26 cellular contexts compared by ENCODE assay signal in genomic region chr16:24418729-24419128, GRCh38.
"Had no signal": no experiment of that assay in that cellular context is flagged by ENCODE, and none has a peak within 500 bp of the region (broad histone marks: within the 10 kb centered on the region; RNA-seq: fewer than 3 reads in every experiment).

No MANE protein-coding gene starts in this region.

- H3K4me1 ChIP-seq: ascending aorta, SJSA1 had no signal

- ATAC-seq: activated CD8-positive, alpha-beta T cell treated with anti-CD3 and anti-CD28 coated beads for 36 hours; Panc1; SK-N-SH treated with all-trans-retinoic acid at 6 μM for 48 hours had no signal

- H3K27ac ChIP-seq: ascending aorta, cardiac muscle cell, SJSA1 had no signal

- H3K4me3 ChIP-seq: ascending aorta, cardiac muscle cell, SJSA1 had no signal

- H3K36me3 ChIP-seq: ascending aorta, cardiac muscle cell, SJSA1 had no signal

- DNase-seq: activated CD4-positive, alpha-beta T cell treated with anti-CD3 and anti-CD28 coated beads, Interleukin-2, amount 10 ng/mL, durations not matched to agents 24 days and 14 days; activated CD4-positive, alpha-beta T cell treated with anti-CD3 and anti-CD28 coated beads, Interleukin-2, amount 50 U/mL, for 4 hours; activated CD8-positive, alpha-beta T cell treated with anti-CD3 and anti-CD28 coated beads for 36 hours; activated gamma-delta T cell; activated naive CD4-positive, alpha-beta T cell treated with Interleukin-2 at 50 U/mL for 16 hours; activated naive CD8-positive, alpha-beta T cell treated with anti-CD3 and anti-CD28 coated beads, Interleukin-2, amount 10 ng/mL, durations not matched to agents 7 days and 5 days; activated T-cell treated with anti-CD3 and anti-CD28 coated beads, Interleukin-2, amount 50 U/mL, for 1 hour; amygdala; NCI-H1048; NCI-H1105 treated with DMSO at 0.1 percent for 48 hours; NCI-H1436; NCI-H1694 treated with DMSO at 0.1 percent for 48 hours; NCI-H2029; NCI-H345; NCI-H524 treated with DMSO at 0.1 percent for 48 hours; RPMI8226; SHP77 treated with DMSO at 0.1 percent for 48 hours; T-helper 1 cell; T-helper 2 cell; T-helper 9 cell had no signal

- H3K9me3 ChIP-seq: ascending aorta, SJSA1 had no signal

- FAIRE-seq: TTC549 had no signal

- H3K27me3 ChIP-seq: ascending aorta, cardiac muscle cell had no signal
